ENCODE assay signal across 19 cellular contexts in genomic region chr2:28055325-28055970, GRCh38.
DNase-seq lines count a peak whose midpoint lies in the region; ATAC-seq, FAIRE-seq and TF ChIP-seq lines count a peak whose summit lies in the region.
"Had no signal": no experiment of that assay in that cellular context is flagged by ENCODE, and none has a peak within 500 bp of the region (broad histone marks: within the 10 kb centered on the region; RNA-seq: fewer than 3 reads in every experiment).

No MANE protein-coding gene starts in this region.

- no peaks in the 10 kb centered on the region for H3K27me3 Mint-ChIP-seq in T-helper 1 cell treated with Interleukin-12 subunit alpha and Interleukin-12 subunit beta and Interleukin-4 antibody, amounts not matched to agents 30 μg/mL and 1 μg/mL, for 36 hours (ENCODE audit: low read depth)
- H3K27me3 Mint-ChIP-seq in stimulated activated naive CD8-positive, alpha-beta T cell treated with anti-CD3 and anti-CD28 coated beads, Interleukin-15, Interleukin-2, amounts not matched to agents 100 ng/mL and 50 ng/mL, for 24 hours, result no peaks in the 10 kb centered on the region
- H3K27me3 Mint-ChIP-seq: activated CD4-positive, alpha-beta T cell treated with anti-CD3 and anti-CD28 coated beads, Interleukin-2, amount 10 ng/mL, durations not matched to agents 7 days and 5 days had no signal

- no peaks in the 10 kb centered on the region for H3K9me3 Mint-ChIP-seq in activated naive CD4-positive, alpha-beta T cell treated with anti-CD3 and anti-CD28 coated beads, Interleukin-2, amount 50 U/mL, for 72 hours
- peaks cover 8% of the 10 kb centered on the region for H3K9me3 Mint-ChIP-seq in T-helper 1 cell treated with Interleukin-12 subunit alpha and Interleukin-12 subunit beta and Interleukin-4 antibody, amounts not matched to agents 30 μg/mL and 1 μg/mL, for 36 hours
- peaks cover 4% of the 10 kb centered on the region for H3K9me3 Mint-ChIP-seq in stimulated activated naive CD8-positive, alpha-beta T cell treated with anti-CD3 and anti-CD28 coated beads, Interleukin-15, Interleukin-2, amounts not matched to agents 100 ng/mL and 50 ng/mL, for 24 hours
- H3K9me3 Mint-ChIP-seq: neural progenitor cell had no signal

- no peak for DNase-seq in activated naive CD4-positive, alpha-beta T cell treated with anti-CD3 and anti-CD28 coated beads, Interleukin-2, amount 50 U/mL, for 72 hours (ENCODE audit: low spot score in 2 of 2)
- DNase-seq in activated naive CD4-positive, alpha-beta T cell (lab: John Stamatoyannopoulos, UW), result no peak
- no peak for DNase-seq in GM20000 (ENCODE audit: low spot score)
- DNase-seq in stomach, result no peak
- DNase-seq in vagina (ENCODE audit: extremely low spot score in 2 of 2), result no peak
- DNase-seq: activated CD4-positive, alpha-beta T cell treated with anti-CD3 and anti-CD28 coated beads, Interleukin-2, amount 10 ng/mL, durations not matched to agents 7 days and 5 days; erythroblast; GOT3; islet precursor cell; KBM-7; NCI-H1436 treated with DMSO at 0.1 percent for 48 hours; NCI-H446 treated with DMSO at 0.1 percent for 48 hours; T-helper 9 cell had no signal

- H3K36me3 ChIP-seq in stomach (no peaks in the 10 kb centered on the region), vagina (no peaks in the 10 kb centered on the region)
- H3K36me3 ChIP-seq: SJSA1 had no signal

- H3K4me3 ChIP-seq in stomach (no peak overlapping the region), vagina (no peak overlapping the region)
- H3K4me3 ChIP-seq: neural progenitor cell, SJSA1 had no signal

- no peak for TF ChIP-seq CTCF in GM20000 (IDR thresholded peaks at IDR 0.05; ENCODE audit: extremely low read depth, missing control alignments)
- TF ChIP-seq CTCF in stomach (IDR thresholded peaks at IDR 0.05), result no peak
- no peak for TF ChIP-seq CTCF in vagina (IDR thresholded peaks at IDR 0.05)

- peak overlapping the region; percentile 6 for H3K4me3 Mint-ChIP-seq in T-helper 1 cell treated with Interleukin-12 subunit alpha and Interleukin-12 subunit beta and Interleukin-4 antibody, amounts not matched to agents 30 μg/mL and 1 μg/mL, for 36 hours
- H3K4me3 Mint-ChIP-seq in stimulated activated naive CD8-positive, alpha-beta T cell treated with anti-CD3 and anti-CD28 coated beads, Interleukin-15, Interleukin-2, amounts not matched to agents 100 ng/mL and 50 ng/mL, for 24 hours, result no peak overlapping the region
- H3K4me3 Mint-ChIP-seq: activated CD4-positive, alpha-beta T cell treated with anti-CD3 and anti-CD28 coated beads, Interleukin-2, amount 10 ng/mL, durations not matched to agents 7 days and 5 days; neural progenitor cell had no signal

- FAIRE-seq in colon (lab: Jason Lieb, UNC), result peak; percentile 62

- H3K27ac ChIP-seq in stomach (no peak overlapping the region), vagina (no peak overlapping the region)
- H3K27ac ChIP-seq: HL-60, neural progenitor cell, SJSA1 had no signal

- intact Hi-C loops in stomach (cut with DNase I; ENCODE audit: low total_unique reads) (no loop called here), vagina (cut with DNase I) (no loop called here)

- peaks cover 11 to 28% of the 10 kb centered on the region in 2 donors for H3K36me3 Mint-ChIP-seq in activated naive CD4-positive, alpha-beta T cell treated with anti-CD3 and anti-CD28 coated beads, Interleukin-2, amount 50 U/mL, for 72 hours
- H3K36me3 Mint-ChIP-seq in T-helper 1 cell treated with Interleukin-12 subunit alpha and Interleukin-12 subunit beta and Interleukin-4 antibody, amounts not matched to agents 30 μg/mL and 1 μg/mL, for 36 hours (ENCODE audit: low read depth), result peaks cover 23% of the 10 kb centered on the region
- peaks cover 33% of the 10 kb centered on the region for H3K36me3 Mint-ChIP-seq in stimulated activated naive CD8-positive, alpha-beta T cell treated with anti-CD3 and anti-CD28 coated beads, Interleukin-15, Interleukin-2, amounts not matched to agents 100 ng/mL and 50 ng/mL, for 24 hours (ENCODE audit: low read depth)

- peak overlapping the region; percentile 8 to 80 for H3K27ac Mint-ChIP-seq in activated naive CD4-positive, alpha-beta T cell treated with anti-CD3 and anti-CD28 coated beads, Interleukin-2, amount 50 U/mL, for 72 hours
- H3K27ac Mint-ChIP-seq in T-helper 1 cell treated with Interleukin-12 subunit alpha and Interleukin-12 subunit beta and Interleukin-4 antibody, amounts not matched to agents 30 μg/mL and 1 μg/mL, for 36 hours, result peak overlapping the region; percentile 76
- H3K27ac Mint-ChIP-seq in stimulated activated naive CD8-positive, alpha-beta T cell treated with anti-CD3 and anti-CD28 coated beads, Interleukin-15, Interleukin-2, amounts not matched to agents 100 ng/mL and 50 ng/mL, for 24 hours, result peak overlapping the region; percentile 10
- H3K27ac Mint-ChIP-seq: activated CD4-positive, alpha-beta T cell treated with anti-CD3 and anti-CD28 coated beads, Interleukin-2, amount 10 ng/mL, durations not matched to agents 7 days and 5 days; neural progenitor cell had no signal

- no peaks in the 10 kb centered on the region for H3K9me3 ChIP-seq in stomach
- no peaks in the 10 kb centered on the region for H3K9me3 ChIP-seq in vagina
- H3K9me3 ChIP-seq: SJSA1 had no signal

- no peak for TF ChIP-seq EP300 in stomach (IDR thresholded peaks at IDR 0.05)

- H3K4me1 ChIP-seq in stomach (peaks cover 0 to 11% (median 0%) of the 10 kb centered on the region in 4 donors), vagina (no peaks in the 10 kb centered on the region)

- no peak for TF ChIP-seq POLR2A in stomach (IDR thresholded peaks at IDR 0.05)
- no peak for TF ChIP-seq POLR2A in vagina (IDR thresholded peaks at IDR 0.05)

- H3K27me3 ChIP-seq in stomach, result no peaks in the 10 kb centered on the region
- H3K27me3 ChIP-seq in vagina, result no peaks in the 10 kb centered on the region
- H3K27me3 ChIP-seq: neural progenitor cell, SJSA1 had no signal

- peaks cover 15% of the 10 kb centered on the region for H3K4me1 Mint-ChIP-seq in T-helper 1 cell treated with Interleukin-12 subunit alpha and Interleukin-12 subunit beta and Interleukin-4 antibody, amounts not matched to agents 30 μg/mL and 1 μg/mL, for 36 hours (ENCODE audit: low read depth)
- peaks cover 18% of the 10 kb centered on the region for H3K4me1 Mint-ChIP-seq in stimulated activated naive CD8-positive, alpha-beta T cell treated with anti-CD3 and anti-CD28 coated beads, Interleukin-15, Interleukin-2, amounts not matched to agents 100 ng/mL and 50 ng/mL, for 24 hours (ENCODE audit: low read depth)

- peak; percentile 78 to 81 for ATAC-seq in activated naive CD4-positive, alpha-beta T cell treated with anti-CD3 and anti-CD28 coated beads, Interleukin-2, amount 50 U/mL, for 72 hours

Comparison
In these comparisons a context has a peak if more than half of its experiments do, and no peak if none do; other contexts are left out.
1. H3K27ac Mint-ChIP-seq: peak in every context shown above with its lines; median percentile 76 in T-helper 1 cell treated with Interleukin-12 subunit alpha and Interleukin-12 subunit beta and Interleukin-4 antibody, amounts not matched to agents 30 μg/mL and 1 μg/mL, for 36 hours; 44 in activated naive CD4-positive, alpha-beta T cell treated with anti-CD3 and anti-CD28 coated beads, Interleukin-2, amount 50 U/mL, for 72 hours; 10 in stimulated activated naive CD8-positive, alpha-beta T cell treated with anti-CD3 and anti-CD28 coated beads, Interleukin-15, Interleukin-2, amounts not matched to agents 100 ng/mL and 50 ng/mL, for 24 hours.